ENCODE assay signal across 1 cellular context in genomic region chr7:90568213-90568612, GRCh38.
TF ChIP-seq lines count a peak whose summit lies in the region.

No MANE protein-coding gene starts in this region.

TF ChIP-seq in IMR-90, 13 proteins besides CTCF, POLR2A, EP300 and RAD21:
- no peak for TF ChIP-seq MAFK (IDR thresholded peaks at IDR 0.05; ENCODE audit: low read depth, low read length)
TF ChIP-seq in IMR-90: peak in this region for 0.
